ENCODE assay signal across 18 cellular contexts in genomic region chr3:160837394-160837975, GRCh38.
DNase-seq lines count a peak whose midpoint lies in the region; ATAC-seq and TF ChIP-seq lines count a peak whose summit lies in the region.
"Had no signal": no experiment of that assay in that cellular context is flagged by ENCODE, and none has a peak within 500 bp of the region (broad histone marks: within the 10 kb centered on the region; RNA-seq: fewer than 3 reads in every experiment).

No MANE protein-coding gene starts in this region.

- no peak for DNase-seq in Calu3
- peak; percentile 33 for DNase-seq in KG1 (lab: John Stamatoyannopoulos, UW)
- DNase-seq in activated CD8-positive, alpha-beta T cell treated with anti-CD3 and anti-CD28 coated beads for 36 hours, result peak; percentile 2
- peak in 2 of 3 donors; percentile 20 to 26 for DNase-seq in mucosa of descending colon
- no peak for DNase-seq in ureter (ENCODE audit: low spot score)
- DNase-seq in cerebellar cortex (ENCODE audit: low spot score), result no peak
- no peak for DNase-seq in HPDE6-E6E7 (ENCODE audit: extremely low spot score)
- DNase-seq: activated naive CD4-positive, alpha-beta T cell treated with Interleukin-2 at 50 U/mL for 16 hours; brain microvascular endothelial cell; DMS153; effector CD8-positive, alpha-beta T cell; foreskin fibroblast; IMR-90; midbrain; NCI-H2081 treated with DMSO at 0.1 percent for 48 hours; posterior cingulate gyrus had no signal

- CTCF ChIA-PET in Calu3 (lab: Charles Lee), result no interaction called here
- CTCF ChIA-PET in activated CD8-positive, alpha-beta T cell treated with anti-CD3 and anti-CD28 coated beads for 36 hours (lab: Charles Lee), result no interaction called here

- BruUV-seq in Calu3 (replicated peaks; lab: Mats Ljungman, UMichigan), result no TSS peak

- POLR2A ChIA-PET in activated CD8-positive, alpha-beta T cell treated with anti-CD3 and anti-CD28 coated beads for 36 hours (lab: Charles Lee), result interaction anchor here (0.8 kb wide), 1 partner anchor 83 kb away, joined by 3 read pairs; no protein-coding TSS in a partner anchor

- H3K27me3 Mint-ChIP-seq in Calu3 (ENCODE audit: unreplicated experiment), result no peaks in the 10 kb centered on the region
- peaks cover 2% of the 10 kb centered on the region for H3K27me3 Mint-ChIP-seq in activated CD8-positive, alpha-beta T cell treated with anti-CD3 and anti-CD28 coated beads for 36 hours

- TF ChIP-seq CTCF in Calu3 (IDR thresholded peaks at IDR 0.05; ENCODE audit: unreplicated experiment), result no peak
- TF ChIP-seq CTCF in activated CD8-positive, alpha-beta T cell treated with anti-CD3 and anti-CD28 coated beads for 36 hours (IDR thresholded peaks at IDR 0.05), result no peak
- no peak for TF ChIP-seq CTCF in mucosa of descending colon (IDR thresholded peaks at IDR 0.05)

- intact Hi-C loops in Calu3 (cut with micrococcal nuclease; ENCODE audit: unreplicated experiment) (no loop called here), mucosa of descending colon (cut with DNase I, micrococcal nuclease) (no loop called here)
- intact Hi-C loops in activated CD8-positive, alpha-beta T cell treated with anti-CD3 and anti-CD28 coated beads for 36 hours (cut with micrococcal nuclease), result no loop called here

- no peaks in the 10 kb centered on the region for H3K36me3 Mint-ChIP-seq in Calu3 (ENCODE audit: insufficient read depth, unreplicated experiment)
- H3K36me3 Mint-ChIP-seq in activated CD8-positive, alpha-beta T cell treated with anti-CD3 and anti-CD28 coated beads for 36 hours (ENCODE audit: low read depth), result no peaks in the 10 kb centered on the region

- H3K4me3 ChIP-seq in mucosa of descending colon, result no peak overlapping the region
- H3K4me3 ChIP-seq: SK-N-MC had no signal

- ATAC-seq in activated CD8-positive, alpha-beta T cell treated with anti-CD3 and anti-CD28 coated beads for 36 hours, result no peak
- ATAC-seq in mucosa of descending colon (peak; percentile 93), HG03175 (IDR thresholded peaks at IDR 0.05; ENCODE audit: unreplicated experiment) (no peak)

- H3K9me3 Mint-ChIP-seq in Calu3 (ENCODE audit: low read depth, unreplicated experiment), result peaks cover 8% of the 10 kb centered on the region
- H3K9me3 Mint-ChIP-seq in activated CD8-positive, alpha-beta T cell treated with anti-CD3 and anti-CD28 coated beads for 36 hours, result peaks cover 2% of the 10 kb centered on the region

- H3K9me3 ChIP-seq in mucosa of descending colon, result no peaks in the 10 kb centered on the region

- H3K4me1 Mint-ChIP-seq in Calu3 (ENCODE audit: low read depth, unreplicated experiment), result peaks cover 9% of the 10 kb centered on the region
- H3K4me1 Mint-ChIP-seq in activated CD8-positive, alpha-beta T cell treated with anti-CD3 and anti-CD28 coated beads for 36 hours (ENCODE audit: low read depth), result peaks cover 4% of the 10 kb centered on the region

- H3K36me3 ChIP-seq in mucosa of descending colon (ENCODE audit: low read depth), result no peaks in the 10 kb centered on the region
- H3K36me3 ChIP-seq: brain microvascular endothelial cell had no signal

- H3K4me3 Mint-ChIP-seq in Calu3 (ENCODE audit: low read depth, unreplicated experiment), result no peak overlapping the region
- H3K4me3 Mint-ChIP-seq in activated CD8-positive, alpha-beta T cell treated with anti-CD3 and anti-CD28 coated beads for 36 hours, result no peak overlapping the region

- peak overlapping the region; percentile 1 for H3K27ac Mint-ChIP-seq in Calu3 (ENCODE audit: unreplicated experiment)
- no peak overlapping the region for H3K27ac Mint-ChIP-seq in activated CD8-positive, alpha-beta T cell treated with anti-CD3 and anti-CD28 coated beads for 36 hours

- H3K4me1 ChIP-seq in mucosa of descending colon (ENCODE audit: low read depth), result peaks cover 9% of the 10 kb centered on the region

Comparison
In these comparisons a context has a peak if more than half of its experiments do, and no peak if none do; other contexts are left out.
1. DNase-seq: peak in KG1 (single experiment), activated CD8-positive, alpha-beta T cell treated with anti-CD3 and anti-CD28 coated beads for 36 hours (single experiment) and mucosa of descending colon (2 of 3); none in Calu3 (single experiment), ureter (single experiment), cerebellar cortex (single experiment) and HPDE6-E6E7 (single experiment).